ENCODE assay signal across 20 cellular contexts in the genomic region with DNA sequence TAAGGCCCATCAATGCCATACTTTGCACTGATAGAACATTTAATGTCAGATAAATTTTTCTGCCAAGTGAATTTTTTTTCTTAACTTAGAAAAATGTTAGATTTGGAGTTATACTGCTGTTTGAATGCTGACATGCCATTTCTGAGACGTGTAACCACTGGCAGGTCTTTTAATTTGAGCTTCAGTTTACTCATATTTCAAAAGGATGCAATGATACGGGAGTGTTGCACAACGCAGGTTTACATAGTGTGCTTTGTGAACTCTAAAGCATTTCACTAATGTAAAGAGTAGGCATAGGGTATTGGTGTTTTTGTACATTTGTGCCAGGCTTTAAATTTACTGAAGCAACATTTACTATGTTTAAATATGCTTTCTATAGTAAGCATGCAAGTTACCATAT. TPM values are rescaled to one million over a fixed set of nuclear protein-coding genes. Genes with fewer than 3 reads are reported as not detected.
DNase-seq lines count a peak whose midpoint lies in the region; ATAC-seq, FAIRE-seq and TF ChIP-seq lines count a peak whose summit lies in the region.
"Had no signal": no experiment of that assay in that cellular context is flagged by ENCODE, and none has a peak within 500 bp of the region (broad histone marks: within the 10 kb centered on the region; RNA-seq: fewer than 3 reads in every experiment).

No MANE protein-coding gene starts in this region.

- peaks cover 85% of the 10 kb centered on the region for H3K79me2 ChIP-seq in Karpas-422 (ENCODE audit: low read length)

- no peak for TF ChIP-seq EP300 in A549 (IDR thresholded peaks at IDR 0.05)

- DNase-seq in A549 (ENCODE audit: low read depth in 1 of 2, low spot score in 1 of 2) (no peak), Karpas-422 (peak; percentile 25), adipocyte (ENCODE audit: low read depth) (peak; percentile 88), iris pigment epithelial cell (ENCODE audit: low read depth) (peak; percentile 89), SIG-M5 treated with dmso at 0.1 percent for 504 hours (lab: John Stamatoyannopoulos, UW; ENCODE audit: unreplicated experiment) (no peak), NCI-H146 treated with DMSO at 0.1 percent for 48 hours (lab: John Stamatoyannopoulos, UW; ENCODE audit: unreplicated experiment) (no peak), NCI-H187 treated with DMSO at 0.1 percent for 48 hours (lab: John Stamatoyannopoulos, UW) (no peak)
- DNase-seq: activated CD4-positive, alpha-beta T cell treated with anti-CD3 and anti-CD28 coated beads for 36 hours; hypothalamus; islet precursor cell; KBM-7; lower lobe of right lung; NCI-H1105 treated with DMSO at 0.1 percent for 48 hours; NCI-H524 treated with DMSO at 0.1 percent for 48 hours; Right ventricle myocardium superior had no signal

- H3K27ac ChIP-seq in A549 = no peak overlapping the region
- no peak overlapping the region for H3K27ac ChIP-seq in Karpas-422 (ENCODE audit: low read length)
- H3K27ac ChIP-seq: C4-2B, lower lobe of right lung had no signal

- H3K9me2 ChIP-seq in Karpas-422 (replicated peaks; ENCODE audit: insufficient read depth, low read length) = no peaks in the 10 kb centered on the region

- peaks cover 21% of the 10 kb centered on the region for H3K4me1 ChIP-seq in A549
- H3K4me1 ChIP-seq in Karpas-422 (ENCODE audit: low read length) = peaks cover 46% of the 10 kb centered on the region
- peaks cover 37% of the 10 kb centered on the region for H3K4me1 ChIP-seq in adipocyte (ENCODE audit: control insufficient read depth, insufficient read depth, low read length)

- CTCF ChIA-PET in A549 (lab: Yijun Ruan, JAX) = interaction anchor here (0.9 to 1.1 kb wide), 4 partner anchors 43 to 103 kb away, joined by 3 read pairs; a partner anchor contains a TSS

- TF ChIP-seq CTCF in A549 (IDR thresholded peaks at IDR 0.05) = no peak

- peaks cover 8% of the 10 kb centered on the region for H4K20me1 ChIP-seq in Karpas-422 (ENCODE audit: insufficient read depth, low read depth, low read length)

- no peaks in the 10 kb centered on the region for H3K27me3 ChIP-seq in Karpas-422 (ENCODE audit: low read length)
- no peaks in the 10 kb centered on the region for H3K27me3 ChIP-seq in adipocyte (replicated peaks; ENCODE audit: control insufficient read depth, insufficient read depth, low read length)

- ATAC-seq in A549 = no peak
- no peak for ATAC-seq in GM18505 (IDR thresholded peaks at IDR 0.05; ENCODE audit: unreplicated experiment)
- ATAC-seq: activated CD4-positive, alpha-beta T cell treated with anti-CD3 and anti-CD28 coated beads for 36 hours; activated naive CD4-positive, alpha-beta T cell treated with anti-CD3 and anti-CD28 coated beads, Interleukin-2, amount 50 U/mL, for 72 hours; lower lobe of right lung had no signal

- peak overlapping the region; percentile 13; the same call in 1 of the 3 replicates for H3K4me2 ChIP-seq in A549
- H3K4me2 ChIP-seq in Karpas-422 (ENCODE audit: low read depth, low read length, poor library complexity, severe bottlenecking) = peak overlapping the region; percentile 42

- no peak overlapping the region for H3K4me3 ChIP-seq in A549
- H3K4me3 ChIP-seq in Karpas-422 (ENCODE audit: low read length) = no peak overlapping the region
- H3K4me3 ChIP-seq in adipocyte (ENCODE audit: low read length) = peak overlapping the region; percentile 14
- H3K4me3 ChIP-seq: lower lobe of right lung had no signal

- POLR2A ChIA-PET in A549 (lab: Yijun Ruan, JAX) = no interaction called here

- 53% methylated on average over 3 of the region's 3 CpGs for WGBS in A549 (ENCODE audit: missing lambda C conversion rate)

- no peak for TF ChIP-seq RAD21 in A549 (conservative IDR thresholded peaks at IDR 0.05 in 1 of 2, IDR thresholded peaks at IDR 0.05 in 1 of 2)

- H3K9ac ChIP-seq in Karpas-422 (ENCODE audit: low read length) (no peak overlapping the region), adipocyte (ENCODE audit: low read length) (no peak overlapping the region)

- FAIRE-seq in A549 (lab: Jason Lieb, UNC) = no peak
- FAIRE-seq: frontal cortex, urothelium cell line had no signal

- TF ChIP-seq POLR2A in A549 (IDR thresholded peaks at IDR 0.05; ENCODE audit: low read length) (no peak), GM18505 (IDR thresholded peaks at IDR 0.05; ENCODE audit: borderline replicate concordance, extremely low read depth, insufficient read depth, insufficient read length) (no peak)

- no peak overlapping the region for H2AFZ ChIP-seq in Karpas-422 (ENCODE audit: low read length)

- H3K36me3 ChIP-seq in Karpas-422 (ENCODE audit: insufficient read depth, low read length) (peaks cover 39% of the 10 kb centered on the region), adipocyte (ENCODE audit: control insufficient read depth, insufficient read depth, low read length, severe bottlenecking) (peaks cover 58% of the 10 kb centered on the region)

- no peaks in the 10 kb centered on the region for H3K9me3 ChIP-seq in A549
- no peaks in the 10 kb centered on the region; the same call in 1 of the 2 replicates for H3K9me3 ChIP-seq in Karpas-422 (ENCODE audit: low read length)
- no peaks in the 10 kb centered on the region for H3K9me3 ChIP-seq in adipocyte (ENCODE audit: control insufficient read depth, low read length)
- H3K9me3 ChIP-seq: lower lobe of right lung had no signal

TF ChIP-seq in A549, 52 proteins besides CTCF, POLR2A, EP300 and RAD21:
- TF ChIP-seq CEBPB (IDR thresholded peaks at IDR 0.05) (peak in 1 of 2 experiments; percentile 48; a peak in 3 of 4 replicates), ZFP36 (IDR thresholded peaks at IDR 0.05; ENCODE audit: borderline replicate concordance, partially characterized antibody) (no peak)

RNA-seq across cellular contexts. Expression of a gene that starts 4.2 kb away (rescaled TPM):
- polyA plus RNA-seq in A549 (2011; rRNA removed) = 9.9 and 11.7 TPM in 2 replicates
- polyA plus RNA-seq in A549 (2012; cell fraction: cytosol; rRNA removed) = 1.8 and 2.2 TPM in 2 replicates
- polyA plus RNA-seq in A549 (2012; cell fraction: nucleus; rRNA removed) = 2.6 and 3.6 TPM in 2 replicates
- polyA plus RNA-seq in A549 (2017; fragmentation: RNase III; extraction: RNeasy Plus Mini Kit Qiagen cat#74134 plus additional on column Dnase treatment) = 6.1 to 9.7 TPM (median 7.7 TPM) in 3 replicates
- polyA minus RNA-seq in A549 (2011; rRNA and poly(A)+ RNA removed) = 7.1 and 8.6 TPM in 2 replicates
- 6.4 and 6.5 TPM in 2 replicates for total RNA-seq in Karpas-422 (2014; rRNA removed; shearing (Covaris generic); ENCODE audit: low replicate concordance)

RNA-seq across cellular contexts. Expression of a gene that starts 51.4 kb away (rescaled TPM):
- polyA plus RNA-seq in A549 (2011; rRNA removed) (6.4 and 6.6 TPM in 2 replicates), A549 (2017; fragmentation: RNase III; extraction: RNeasy Plus Mini Kit Qiagen cat#74134 plus additional on column Dnase treatment) (3.5 to 4.1 TPM (median 4.0 TPM) in 3 replicates)
- polyA plus RNA-seq in A549 (2012; cell fraction: cytosol; rRNA removed) = 1.6 and 1.9 TPM in 2 replicates
- polyA plus RNA-seq in A549 (2012; cell fraction: nucleus; rRNA removed) = 1.6 and 2.5 TPM in 2 replicates
- 9.8 and 10.5 TPM in 2 replicates for polyA minus RNA-seq in A549 (2011; rRNA and poly(A)+ RNA removed)
- total RNA-seq in Karpas-422 (2014; rRNA removed; shearing (Covaris generic); ENCODE audit: low replicate concordance) = 4.6 and 8.1 TPM in 2 replicates

Comparison
In these comparisons a context has a peak if more than half of its experiments do, and no peak if none do; other contexts are left out.
1. DNase-seq: peak in Karpas-422 (single experiment), adipocyte (single experiment) and iris pigment epithelial cell (single experiment); none in A549 (0 of 2), SIG-M5 treated with dmso at 0.1 percent for 504 hours (single experiment), NCI-H146 treated with DMSO at 0.1 percent for 48 hours (single experiment) and NCI-H187 treated with DMSO at 0.1 percent for 48 hours (single experiment).